Comparison of ENCODE assay signal across 2 cellular contexts in the genomic region with DNA sequence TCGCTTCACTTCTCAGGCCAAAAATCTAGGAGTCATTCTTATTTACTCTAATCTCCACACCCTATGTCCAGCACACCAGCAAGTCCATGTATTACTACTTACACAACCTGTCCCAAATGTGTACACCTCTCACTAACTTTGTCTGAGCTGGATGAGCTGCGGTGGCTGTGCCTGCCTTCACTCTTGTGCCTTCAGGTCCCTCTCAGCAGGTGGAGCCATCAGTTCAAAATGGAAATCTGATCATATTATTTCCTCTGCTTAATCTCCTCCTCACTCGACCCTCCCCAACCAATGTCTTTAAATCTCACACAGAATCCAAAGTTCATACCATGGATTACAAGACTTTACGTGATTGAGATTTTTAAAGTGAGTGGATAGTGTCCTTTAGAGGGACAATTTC.
TF ChIP-seq lines count a peak whose summit lies in the region.

No MANE protein-coding gene starts in this region.

TF ChIP-seq in SK-N-SH, 30 proteins besides CTCF, POLR2A, EP300 and RAD21 (continued from another document):
- TF ChIP-seq SIN3A (IDR thresholded peaks at IDR 0.05; ENCODE audit: borderline replicate concordance, low read depth, low read length) (no peak), MEF2A (IDR thresholded peaks at IDR 0.05; ENCODE audit: borderline replicate concordance, low read depth) (no peak), EZH2phosphoT487 (IDR thresholded peaks at IDR 0.05; ENCODE audit: borderline replicate concordance, low read depth) (no peak), SMC3 (IDR thresholded peaks at IDR 0.05; ENCODE audit: low read depth, low read length) (no peak), JUND (IDR thresholded peaks at IDR 0.05) (no peak), RXRA (IDR thresholded peaks at IDR 0.05; ENCODE audit: borderline replicate concordance, low read depth) (no peak), CHD2 (IDR thresholded peaks at IDR 0.05; ENCODE audit: low read length, partially characterized antibody) (no peak), RFX5 (IDR thresholded peaks at IDR 0.05; ENCODE audit: low read length) (no peak), ELF1 (IDR thresholded peaks at IDR 0.05) (no peak), TCF12 (IDR thresholded peaks at IDR 0.05) (no peak), GATA2 (CRISPR knock-in tag; IDR thresholded peaks at IDR 0.05) (no peak)
- TF ChIP-seq, protein P1, sequence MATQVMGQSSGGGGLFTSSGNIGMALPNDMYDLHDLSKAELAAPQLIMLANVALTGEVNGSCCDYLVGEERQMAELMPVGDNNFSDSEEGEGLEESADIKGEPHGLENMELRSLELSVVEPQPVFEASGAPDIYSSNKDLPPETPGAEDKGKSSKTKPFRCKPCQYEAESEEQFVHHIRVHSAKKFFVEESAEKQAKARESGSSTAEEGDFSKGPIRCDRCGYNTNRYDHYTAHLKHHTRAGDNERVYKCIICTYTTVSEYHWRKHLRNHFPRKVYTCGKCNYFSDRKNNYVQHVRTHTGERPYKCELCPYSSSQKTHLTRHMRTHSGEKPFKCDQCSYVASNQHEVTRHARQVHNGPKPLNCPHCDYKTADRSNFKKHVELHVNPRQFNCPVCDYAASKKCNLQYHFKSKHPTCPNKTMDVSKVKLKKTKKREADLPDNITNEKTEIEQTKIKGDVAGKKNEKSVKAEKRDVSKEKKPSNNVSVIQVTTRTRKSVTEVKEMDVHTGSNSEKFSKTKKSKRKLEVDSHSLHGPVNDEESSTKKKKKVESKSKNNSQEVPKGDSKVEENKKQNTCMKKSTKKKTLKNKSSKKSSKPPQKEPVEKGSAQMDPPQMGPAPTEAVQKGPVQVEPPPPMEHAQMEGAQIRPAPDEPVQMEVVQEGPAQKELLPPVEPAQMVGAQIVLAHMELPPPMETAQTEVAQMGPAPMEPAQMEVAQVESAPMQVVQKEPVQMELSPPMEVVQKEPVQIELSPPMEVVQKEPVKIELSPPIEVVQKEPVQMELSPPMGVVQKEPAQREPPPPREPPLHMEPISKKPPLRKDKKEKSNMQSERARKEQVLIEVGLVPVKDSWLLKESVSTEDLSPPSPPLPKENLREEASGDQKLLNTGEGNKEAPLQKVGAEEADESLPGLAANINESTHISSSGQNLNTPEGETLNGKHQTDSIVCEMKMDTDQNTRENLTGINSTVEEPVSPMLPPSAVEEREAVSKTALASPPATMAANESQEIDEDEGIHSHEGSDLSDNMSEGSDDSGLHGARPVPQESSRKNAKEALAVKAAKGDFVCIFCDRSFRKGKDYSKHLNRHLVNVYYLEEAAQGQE (IDR thresholded peaks at IDR 0.05; ENCODE audit: low read depth, low read length): no peak
TF ChIP-seq in SK-N-SH: peak in this region for 0.

TF ChIP-seq in SK-N-SH treated with all-trans-retinoic acid at 6 μM for 48 hours, 23 proteins besides CTCF, POLR2A, EP300 and RAD21 (continued from another document):
- TF ChIP-seq, protein P2, sequence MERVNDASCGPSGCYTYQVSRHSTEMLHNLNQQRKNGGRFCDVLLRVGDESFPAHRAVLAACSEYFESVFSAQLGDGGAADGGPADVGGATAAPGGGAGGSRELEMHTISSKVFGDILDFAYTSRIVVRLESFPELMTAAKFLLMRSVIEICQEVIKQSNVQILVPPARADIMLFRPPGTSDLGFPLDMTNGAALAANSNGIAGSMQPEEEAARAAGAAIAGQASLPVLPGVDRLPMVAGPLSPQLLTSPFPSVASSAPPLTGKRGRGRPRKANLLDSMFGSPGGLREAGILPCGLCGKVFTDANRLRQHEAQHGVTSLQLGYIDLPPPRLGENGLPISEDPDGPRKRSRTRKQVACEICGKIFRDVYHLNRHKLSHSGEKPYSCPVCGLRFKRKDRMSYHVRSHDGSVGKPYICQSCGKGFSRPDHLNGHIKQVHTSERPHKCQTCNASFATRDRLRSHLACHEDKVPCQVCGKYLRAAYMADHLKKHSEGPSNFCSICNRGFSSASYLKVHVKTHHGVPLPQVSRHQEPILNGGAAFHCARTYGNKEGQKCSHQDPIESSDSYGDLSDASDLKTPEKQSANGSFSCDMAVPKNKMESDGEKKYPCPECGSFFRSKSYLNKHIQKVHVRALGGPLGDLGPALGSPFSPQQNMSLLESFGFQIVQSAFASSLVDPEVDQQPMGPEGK (CRISPR knock-in tag; IDR thresholded peaks at IDR 0.05; ENCODE audit: borderline replicate concordance): no peak
- TF ChIP-seq SNAI2 (CRISPR knock-in tag; IDR thresholded peaks at IDR 0.05) (no peak), RARB (CRISPR knock-in tag; IDR thresholded peaks at IDR 0.05) (no peak), ZFP30 (CRISPR knock-in tag; IDR thresholded peaks at IDR 0.05) (no peak), BACH2 (CRISPR knock-in tag; IDR thresholded peaks at IDR 0.05; ENCODE audit: borderline replicate concordance) (no peak), ESRRG (CRISPR knock-in tag; IDR thresholded peaks at IDR 0.05) (no peak), ZNF565 (CRISPR knock-in tag; conservative IDR thresholded peaks at IDR 0.05; ENCODE audit: low read depth) (no peak), GLIS3 (CRISPR knock-in tag; IDR thresholded peaks at IDR 0.05) (no peak), ZFP3 (CRISPR knock-in tag; IDR thresholded peaks at IDR 0.05) (no peak), ISL1 (CRISPR knock-in tag; IDR thresholded peaks at IDR 0.05) (no peak), OSR1 (CRISPR knock-in tag; IDR thresholded peaks at IDR 0.05) (no peak), ARNTL (CRISPR knock-in tag; IDR thresholded peaks at IDR 0.05; ENCODE audit: borderline replicate concordance, low read depth) (no peak)
- TF ChIP-seq, protein P3, sequence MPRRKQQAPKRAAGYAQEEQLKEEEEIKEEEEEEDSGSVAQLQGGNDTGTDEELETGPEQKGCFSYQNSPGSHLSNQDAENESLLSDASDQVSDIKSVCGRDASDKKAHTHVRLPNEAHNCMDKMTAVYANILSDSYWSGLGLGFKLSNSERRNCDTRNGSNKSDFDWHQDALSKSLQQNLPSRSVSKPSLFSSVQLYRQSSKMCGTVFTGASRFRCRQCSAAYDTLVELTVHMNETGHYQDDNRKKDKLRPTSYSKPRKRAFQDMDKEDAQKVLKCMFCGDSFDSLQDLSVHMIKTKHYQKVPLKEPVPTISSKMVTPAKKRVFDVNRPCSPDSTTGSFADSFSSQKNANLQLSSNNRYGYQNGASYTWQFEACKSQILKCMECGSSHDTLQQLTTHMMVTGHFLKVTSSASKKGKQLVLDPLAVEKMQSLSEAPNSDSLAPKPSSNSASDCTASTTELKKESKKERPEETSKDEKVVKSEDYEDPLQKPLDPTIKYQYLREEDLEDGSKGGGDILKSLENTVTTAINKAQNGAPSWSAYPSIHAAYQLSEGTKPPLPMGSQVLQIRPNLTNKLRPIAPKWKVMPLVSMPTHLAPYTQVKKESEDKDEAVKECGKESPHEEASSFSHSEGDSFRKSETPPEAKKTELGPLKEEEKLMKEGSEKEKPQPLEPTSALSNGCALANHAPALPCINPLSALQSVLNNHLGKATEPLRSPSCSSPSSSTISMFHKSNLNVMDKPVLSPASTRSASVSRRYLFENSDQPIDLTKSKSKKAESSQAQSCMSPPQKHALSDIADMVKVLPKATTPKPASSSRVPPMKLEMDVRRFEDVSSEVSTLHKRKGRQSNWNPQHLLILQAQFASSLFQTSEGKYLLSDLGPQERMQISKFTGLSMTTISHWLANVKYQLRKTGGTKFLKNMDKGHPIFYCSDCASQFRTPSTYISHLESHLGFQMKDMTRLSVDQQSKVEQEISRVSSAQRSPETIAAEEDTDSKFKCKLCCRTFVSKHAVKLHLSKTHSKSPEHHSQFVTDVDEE (CRISPR knock-in tag; IDR thresholded peaks at IDR 0.05): no peak
- TF ChIP-seq, protein P4, sequence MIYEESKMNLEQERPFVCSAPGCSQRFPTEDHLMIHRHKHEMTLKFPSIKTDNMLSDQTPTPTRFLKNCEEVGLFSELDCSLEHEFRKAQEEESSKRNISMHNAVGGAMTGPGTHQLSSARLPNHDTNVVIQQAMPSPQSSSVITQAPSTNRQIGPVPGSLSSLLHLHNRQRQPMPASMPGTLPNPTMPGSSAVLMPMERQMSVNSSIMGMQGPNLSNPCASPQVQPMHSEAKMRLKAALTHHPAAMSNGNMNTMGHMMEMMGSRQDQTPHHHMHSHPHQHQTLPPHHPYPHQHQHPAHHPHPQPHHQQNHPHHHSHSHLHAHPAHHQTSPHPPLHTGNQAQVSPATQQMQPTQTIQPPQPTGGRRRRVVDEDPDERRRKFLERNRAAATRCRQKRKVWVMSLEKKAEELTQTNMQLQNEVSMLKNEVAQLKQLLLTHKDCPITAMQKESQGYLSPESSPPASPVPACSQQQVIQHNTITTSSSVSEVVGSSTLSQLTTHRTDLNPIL (CRISPR knock-in tag; IDR thresholded peaks at IDR 0.05; ENCODE audit: low read depth): no peak
- TF ChIP-seq, protein P5, sequence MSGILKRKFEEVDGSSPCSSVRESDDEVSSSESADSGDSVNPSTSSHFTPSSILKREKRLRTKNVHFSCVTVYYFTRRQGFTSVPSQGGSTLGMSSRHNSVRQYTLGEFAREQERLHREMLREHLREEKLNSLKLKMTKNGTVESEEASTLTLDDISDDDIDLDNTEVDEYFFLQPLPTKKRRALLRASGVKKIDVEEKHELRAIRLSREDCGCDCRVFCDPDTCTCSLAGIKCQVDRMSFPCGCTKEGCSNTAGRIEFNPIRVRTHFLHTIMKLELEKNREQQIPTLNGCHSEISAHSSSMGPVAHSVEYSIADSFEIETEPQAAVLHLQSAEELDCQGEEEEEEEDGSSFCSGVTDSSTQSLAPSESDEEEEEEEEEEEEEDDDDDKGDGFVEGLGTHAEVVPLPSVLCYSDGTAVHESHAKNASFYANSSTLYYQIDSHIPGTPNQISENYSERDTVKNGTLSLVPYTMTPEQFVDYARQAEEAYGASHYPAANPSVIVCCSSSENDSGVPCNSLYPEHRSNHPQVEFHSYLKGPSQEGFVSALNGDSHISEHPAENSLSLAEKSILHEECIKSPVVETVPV (CRISPR knock-in tag; IDR thresholded peaks at IDR 0.05): no peak
- TF ChIP-seq, protein P6, sequence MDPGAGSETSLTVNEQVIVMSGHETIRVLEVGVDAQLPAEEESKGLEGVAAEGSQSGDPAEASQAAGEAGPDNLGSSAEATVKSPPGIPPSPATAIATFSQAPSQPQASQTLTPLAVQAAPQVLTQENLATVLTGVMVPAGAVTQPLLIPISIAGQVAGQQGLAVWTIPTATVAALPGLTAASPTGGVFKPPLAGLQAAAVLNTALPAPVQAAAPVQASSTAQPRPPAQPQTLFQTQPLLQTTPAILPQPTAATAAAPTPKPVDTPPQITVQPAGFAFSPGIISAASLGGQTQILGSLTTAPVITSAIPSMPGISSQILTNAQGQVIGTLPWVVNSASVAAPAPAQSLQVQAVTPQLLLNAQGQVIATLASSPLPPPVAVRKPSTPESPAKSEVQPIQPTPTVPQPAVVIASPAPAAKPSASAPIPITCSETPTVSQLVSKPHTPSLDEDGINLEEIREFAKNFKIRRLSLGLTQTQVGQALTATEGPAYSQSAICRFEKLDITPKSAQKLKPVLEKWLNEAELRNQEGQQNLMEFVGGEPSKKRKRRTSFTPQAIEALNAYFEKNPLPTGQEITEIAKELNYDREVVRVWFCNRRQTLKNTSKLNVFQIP (CRISPR knock-in tag; IDR thresholded peaks at IDR 0.05; ENCODE audit: borderline replicate concordance, low read depth): no peak
